Comparison of ENCODE assay signal across 8 cellular contexts in the genomic region with DNA sequence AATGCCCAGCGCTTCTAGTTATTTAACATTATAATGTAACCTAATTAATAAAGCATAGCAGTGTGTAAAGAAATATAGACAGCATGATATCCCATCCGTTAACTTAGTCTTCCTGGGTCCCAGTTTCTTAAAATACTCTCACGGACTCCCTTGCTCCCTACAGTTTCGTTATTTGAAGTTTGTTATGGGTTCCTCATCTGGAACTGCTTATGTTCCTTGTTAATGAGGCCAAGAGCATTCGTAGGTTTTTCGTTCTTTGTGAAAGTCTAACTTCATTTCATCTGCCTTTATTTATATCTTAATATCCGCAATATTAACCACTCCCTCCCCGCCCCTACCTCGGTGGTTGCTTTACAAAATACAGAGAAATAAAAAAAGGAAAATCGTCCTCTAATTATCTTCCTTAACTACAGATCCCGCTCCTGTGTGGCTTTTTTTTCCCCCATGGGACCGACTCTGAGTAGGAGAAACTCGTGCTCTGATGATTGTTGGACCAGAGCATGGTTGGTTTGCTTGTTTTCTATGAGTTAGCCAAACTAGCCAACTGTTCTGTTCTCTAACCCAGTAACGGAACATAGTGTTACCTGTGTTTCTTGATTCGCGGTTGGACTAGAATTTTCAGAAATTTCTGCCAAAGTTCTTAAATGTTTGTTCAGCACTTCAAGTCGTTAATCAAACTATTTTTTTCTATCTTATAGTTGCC. TPM values are rescaled to one million over a fixed set of nuclear protein-coding genes. Genes with fewer than 3 reads are reported as not detected.
DNase-seq lines count a peak whose midpoint lies in the region; ATAC-seq and TF ChIP-seq lines count a peak whose summit lies in the region.

No MANE protein-coding gene starts in this region.

- H3K27ac Mint-ChIP-seq in activated T-helper 2 cell treated with anti-CD3 and anti-CD28 coated beads, Interferon-gamma antibody, Interleukin-2, Interleukin-4, amounts not matched to agents 10 μg/mL and 5 μg/mL and 100 μg/mL, durations not matched to agents 14 hours and 24 hours and 36 hours: peak overlapping the region; percentile 94

- H3K4me1 ChIP-seq in right cardiac atrium (ENCODE audit: control insufficient read depth, insufficient read depth, low read length): peaks cover 2% of the 10 kb centered on the region

- no peak for TF ChIP-seq CTCF in AG10803 (conservative IDR thresholded peaks at IDR 0.05; ENCODE audit: low read length)
- TF ChIP-seq CTCF in HFF-Myc (IDR thresholded peaks at IDR 0.05; ENCODE audit: low read depth, low read length, missing control alignments): no peak

- H3K27me3 ChIP-seq in right cardiac atrium (ENCODE audit: control insufficient read depth, insufficient read depth): no peaks in the 10 kb centered on the region

- DNase-seq in AG10803 (ENCODE audit: low read depth) (peak; percentile 41), HFF-Myc (ENCODE audit: extremely low read depth, low read depth) (no peak), right cardiac atrium (no peak), skeletal muscle cell (ENCODE audit: low read depth) (no peak), NK-92 (lab: John Stamatoyannopoulos, UW; ENCODE audit: unreplicated experiment) (no peak)
- DNase-seq in activated T-helper 2 cell treated with anti-CD3 and anti-CD28 coated beads, Interferon-gamma antibody, Interleukin-2, Interleukin-4, amounts not matched to agents 10 μg/mL and 5 μg/mL and 100 μg/mL, durations not matched to agents 14 hours and 24 hours and 36 hours (ENCODE audit: low spot score): no peak

- ATAC-seq in right cardiac atrium: no peak
- ATAC-seq in HG02759 (IDR thresholded peaks at IDR 0.05; ENCODE audit: unreplicated experiment): no peak
- ATAC-seq in GM21737 (IDR thresholded peaks at IDR 0.05; ENCODE audit: unreplicated experiment): no peak

- intact Hi-C loops in activated T-helper 2 cell treated with anti-CD3 and anti-CD28 coated beads, Interferon-gamma antibody, Interleukin-2, Interleukin-4, amounts not matched to agents 10 μg/mL and 5 μg/mL and 100 μg/mL, durations not matched to agents 14 hours and 24 hours and 36 hours (cut with micrococcal nuclease): no loop called here
- intact Hi-C loops in right cardiac atrium (cut with DNase I): no loop called here

- H3K27me3 Mint-ChIP-seq in activated T-helper 2 cell treated with anti-CD3 and anti-CD28 coated beads, Interferon-gamma antibody, Interleukin-2, Interleukin-4, amounts not matched to agents 10 μg/mL and 5 μg/mL and 100 μg/mL, durations not matched to agents 14 hours and 24 hours and 36 hours (ENCODE audit: low read depth): no peaks in the 10 kb centered on the region

- H3K4me3 ChIP-seq in AG10803 (ENCODE audit: low read length): peak overlapping the region; percentile 94
- H3K4me3 ChIP-seq in HFF-Myc (replicated peaks; ENCODE audit: low read depth, low read length): peak overlapping the region; percentile 80
- peak overlapping the region; percentile 86 for H3K4me3 ChIP-seq in right cardiac atrium (ENCODE audit: low read length)
- peak overlapping the region; percentile 82 for H3K4me3 ChIP-seq in skeletal muscle cell (ENCODE audit: low read depth, low read length)

- WGBS in right cardiac atrium: 19% methylated on average over 17 of the region's 17 CpGs

- peaks cover 46% of the 10 kb centered on the region for H3K4me1 Mint-ChIP-seq in activated T-helper 2 cell treated with anti-CD3 and anti-CD28 coated beads, Interferon-gamma antibody, Interleukin-2, Interleukin-4, amounts not matched to agents 10 μg/mL and 5 μg/mL and 100 μg/mL, durations not matched to agents 14 hours and 24 hours and 36 hours (ENCODE audit: low read depth)

- H3K36me3 Mint-ChIP-seq in activated T-helper 2 cell treated with anti-CD3 and anti-CD28 coated beads, Interferon-gamma antibody, Interleukin-2, Interleukin-4, amounts not matched to agents 10 μg/mL and 5 μg/mL and 100 μg/mL, durations not matched to agents 14 hours and 24 hours and 36 hours (ENCODE audit: low read depth): peaks cover 38% of the 10 kb centered on the region

- peak overlapping the region; percentile 95 for H3K4me3 Mint-ChIP-seq in activated T-helper 2 cell treated with anti-CD3 and anti-CD28 coated beads, Interferon-gamma antibody, Interleukin-2, Interleukin-4, amounts not matched to agents 10 μg/mL and 5 μg/mL and 100 μg/mL, durations not matched to agents 14 hours and 24 hours and 36 hours (ENCODE audit: low read depth)

- H3K27ac ChIP-seq in right cardiac atrium (ENCODE audit: low read length): peak overlapping the region; percentile 1

- H3K9me3 ChIP-seq in right cardiac atrium (ENCODE audit: control insufficient read depth, low read length): no peaks in the 10 kb centered on the region

- no peaks in the 10 kb centered on the region for H3K9me3 Mint-ChIP-seq in activated T-helper 2 cell treated with anti-CD3 and anti-CD28 coated beads, Interferon-gamma antibody, Interleukin-2, Interleukin-4, amounts not matched to agents 10 μg/mL and 5 μg/mL and 100 μg/mL, durations not matched to agents 14 hours and 24 hours and 36 hours

RNA-seq across cellular contexts. Expression of a gene that starts 0.9 kb away (rescaled TPM):
- total RNA-seq in activated T-helper 2 cell treated with anti-CD3 and anti-CD28 coated beads, Interferon-gamma antibody, Interleukin-2, Interleukin-4, amounts not matched to agents 10 μg/mL and 5 μg/mL and 100 μg/mL, durations not matched to agents 14 hours and 24 hours and 36 hours: 10.3 and 10.5 TPM in 2 replicates
- total RNA-seq in right cardiac atrium: 1 to 10 TPM; 4.4 to 7.8 (median 5.3) TPM
- polyA plus RNA-seq in right cardiac atrium: 4.6 TPM

RNA-seq across cellular contexts. Expression of a gene that starts 0.9 kb away (rescaled TPM):
- 35.4 and 37.0 TPM in 2 replicates for total RNA-seq in activated T-helper 2 cell treated with anti-CD3 and anti-CD28 coated beads, Interferon-gamma antibody, Interleukin-2, Interleukin-4, amounts not matched to agents 10 μg/mL and 5 μg/mL and 100 μg/mL, durations not matched to agents 14 hours and 24 hours and 36 hours
- total RNA-seq in right cardiac atrium: 10 to 100 TPM; 22.5 to 29.5 (median 27.8) TPM
- 19.1 TPM for polyA plus RNA-seq in right cardiac atrium

RNA-seq across cellular contexts. Expression of a gene that starts 31.6 kb away (rescaled TPM):
- total RNA-seq in activated T-helper 2 cell treated with anti-CD3 and anti-CD28 coated beads, Interferon-gamma antibody, Interleukin-2, Interleukin-4, amounts not matched to agents 10 μg/mL and 5 μg/mL and 100 μg/mL, durations not matched to agents 14 hours and 24 hours and 36 hours: 0.21 and 0.90 TPM in 2 replicates
- total RNA-seq in right cardiac atrium: 10 to 100 TPM in 1 of 4 donors, 1 to 10 TPM in 3; 7.7 to 15.2 (median 9.0) TPM
- polyA plus RNA-seq in right cardiac atrium: 5.8 TPM

RNA-seq across cellular contexts. Expression of a gene that starts 41.2 kb away (rescaled TPM):
- total RNA-seq in activated T-helper 2 cell treated with anti-CD3 and anti-CD28 coated beads, Interferon-gamma antibody, Interleukin-2, Interleukin-4, amounts not matched to agents 10 μg/mL and 5 μg/mL and 100 μg/mL, durations not matched to agents 14 hours and 24 hours and 36 hours: 3.9 and 4.6 TPM in 2 replicates
- under 1 TPM; 0.40 to 0.97 (median 0.66) TPM for total RNA-seq in right cardiac atrium
- 0.45 TPM for polyA plus RNA-seq in right cardiac atrium
